In genomic region chr11:11025087-11025486, GRCh38 we compare ENCODE assay signal across 22 cellular contexts.
DNase-seq lines count a peak whose midpoint lies in the region; ATAC-seq and TF ChIP-seq lines count a peak whose summit lies in the region.
"Had no signal": no experiment of that assay in that cellular context is flagged by ENCODE, and none has a peak within 500 bp of the region (broad histone marks: within the 10 kb centered on the region; RNA-seq: fewer than 3 reads in every experiment).

No MANE protein-coding gene starts in this region.

- DNase-seq in SK-N-SH (no peak), RWPE1 (ENCODE audit: low spot score) (peak; percentile 4), fibroblast of pulmonary artery (ENCODE audit: low read depth) (peak; percentile 44), cardiac septum (ENCODE audit: low spot score) (no peak), GDM1 (lab: John Stamatoyannopoulos, UW) (no peak), WTC11 (ENCODE audit: low spot score) (no peak)
- no peak for DNase-seq in activated CD8-positive, alpha-beta memory T cell treated with anti-CD3 and anti-CD28 coated beads, Interleukin-2, amount 50 U/mL, for 48 hours
- DNase-seq: 8988T; activated CD8-positive, alpha-beta memory T cell treated with anti-CD3 and anti-CD28 coated beads, Interleukin-2, amount 10 ng/mL, durations not matched to agents 7 days and 5 days; activated effector memory CD4-positive, alpha-beta T cell treated with anti-CD3 and anti-CD28 coated beads, Interleukin-2, amount 50 U/mL, for 16 hours; colonic mucosa; H9; naive thymus-derived CD8-positive, alpha-beta T cell; NCI-H2029 treated with DMSO at 0.1 percent for 48 hours; NCI-H510A; SIG-M5; spleen had no signal

- H3K9me3 ChIP-seq in SK-N-SH = no peaks in the 10 kb centered on the region
- H3K9me3 ChIP-seq: colonic mucosa, spleen had no signal

- H3K27me3 Mint-ChIP-seq in WTC11 (ENCODE audit: low read depth) = no peaks in the 10 kb centered on the region; the same call in 1 of the 2 replicates

- H3K27me3 ChIP-seq in SK-N-SH (ENCODE audit: insufficient read depth) = no peaks in the 10 kb centered on the region
- H3K27me3 ChIP-seq: colonic mucosa had no signal

- no peak overlapping the region for H3K4me2 ChIP-seq in SK-N-SH

- no peaks in the 10 kb centered on the region for H3K36me3 ChIP-seq in SK-N-SH (replicated peaks in 1 of 2; ENCODE audit: control insufficient read depth in 1 of 2, insufficient read depth in 2 of 2, low read length in 1 of 2)
- H3K36me3 ChIP-seq: colonic mucosa, spleen had no signal

- no peak overlapping the region for H3K9ac ChIP-seq in SK-N-SH

- no peaks in the 10 kb centered on the region for H3K36me3 Mint-ChIP-seq in WTC11
- H3K36me3 Mint-ChIP-seq: activated CD8-positive, alpha-beta memory T cell treated with anti-CD3 and anti-CD28 coated beads, Interleukin-2, amount 10 ng/mL, durations not matched to agents 7 days and 5 days; naive thymus-derived CD8-positive, alpha-beta T cell had no signal

- H3K9me2 ChIP-seq in SK-N-SH = no peaks in the 10 kb centered on the region

- CTCF ChIA-PET in SK-N-SH (lab: Yijun Ruan, JAX) (interaction anchor here (0.9 to 8.1 kb wide), 4 partner anchors 12 to 762 kb away, joined by 3 to 120 read pairs (median 32); no protein-coding TSS in a partner anchor), RWPE1 (lab: Yijun Ruan, JAX) (no interaction called here), WTC11 (lab: Charles Lee) (interaction anchor here (0.6 to 7.2 kb wide), 2 partner anchors 90 to 121 kb away, joined by 4 to 150 read pairs; no protein-coding TSS in a partner anchor)

- H3K9me3 Mint-ChIP-seq in WTC11 = peaks cover 5% of the 10 kb centered on the region; the same call in 1 of the 2 replicates
- H3K9me3 Mint-ChIP-seq: naive thymus-derived CD8-positive, alpha-beta T cell had no signal

- H3F3A ChIP-seq in SK-N-SH (replicated peaks; ENCODE audit: insufficient read depth) = no peaks in the 10 kb centered on the region

- H3K4me3 ChIP-seq in SK-N-SH (ENCODE audit: low read depth in 2 of 2, low read length in 1 of 2) = no peak overlapping the region
- no peak overlapping the region for H3K4me3 ChIP-seq in fibroblast of pulmonary artery (replicated peaks; ENCODE audit: low read depth, low read length)
- H3K4me3 ChIP-seq: colonic mucosa, lung, spleen had no signal

- POLR2A ChIA-PET in SK-N-SH (lab: Yijun Ruan, JAX) (no interaction called here), RWPE1 (lab: Yijun Ruan, JAX; ENCODE audit: low non-redundant PET) (no interaction called here), WTC11 (lab: Charles Lee) (no interaction called here)

- TF ChIP-seq EP300 in SK-N-SH (IDR thresholded peaks at IDR 0.05; ENCODE audit: borderline replicate concordance in 1 of 2, low read depth in 1 of 2, low read length in 1 of 2) = no peak

- no peak overlapping the region for H2AFZ ChIP-seq in SK-N-SH (ENCODE audit: low read depth)

- intact Hi-C loops in cardiac septum (cut with DNase I) = no loop called here

- H3K27ac ChIP-seq in SK-N-SH (ENCODE audit: low read depth in 2 of 2, low read length in 1 of 2) (no peak overlapping the region), RWPE1 (no peak overlapping the region)
- H3K27ac ChIP-seq: C4-2B, colonic mucosa, epithelial cell of prostate, spleen had no signal

- no peak overlapping the region for H3K27ac Mint-ChIP-seq in WTC11
- H3K27ac Mint-ChIP-seq: activated CD8-positive, alpha-beta memory T cell treated with anti-CD3 and anti-CD28 coated beads, Interleukin-2, amount 10 ng/mL, durations not matched to agents 7 days and 5 days; H9; naive thymus-derived CD8-positive, alpha-beta T cell; progenitor cell of endocrine pancreas had no signal

- H3K4me1 ChIP-seq in SK-N-SH (ENCODE audit: control insufficient read depth in 1 of 2, insufficient read depth in 2 of 2, low read depth in 1 of 2, low read length in 1 of 2) = peaks cover 6 to 7% of the 10 kb centered on the region in 2 experiments; a peak in 3 of 4 replicates
- H3K4me1 ChIP-seq: colonic mucosa had no signal

- TF ChIP-seq RAD21 in SK-N-SH (IDR thresholded peaks at IDR 0.05; ENCODE audit: low read length) = no peak

- WGBS in SK-N-SH (ENCODE audit: low lambda C conversion rate) = 46% methylated on average over 2 of the region's 2 CpGs

- ATAC-seq in SK-N-SH treated with all-trans-retinoic acid at 6 μM for 48 hours (no peak), WTC11 (no peak)
- ATAC-seq: activated CD8-positive, alpha-beta memory T cell treated with anti-CD3 and anti-CD28 coated beads, Interleukin-2, amount 10 ng/mL, durations not matched to agents 7 days and 5 days; naive thymus-derived CD8-positive, alpha-beta T cell had no signal

- no peak for TF ChIP-seq CTCF in SK-N-SH (IDR thresholded peaks at IDR 0.05)
- no peak for TF ChIP-seq CTCF in RWPE1 (conservative IDR thresholded peaks at IDR 0.05; ENCODE audit: low read depth)
- no peak for TF ChIP-seq CTCF in fibroblast of pulmonary artery (IDR thresholded peaks at IDR 0.05; ENCODE audit: low read length, missing control alignments)
- TF ChIP-seq CTCF in WTC11 (IDR thresholded peaks at IDR 0.05) = no peak

- H3K4me3 Mint-ChIP-seq in WTC11 = no peak overlapping the region
- H3K4me3 Mint-ChIP-seq: activated CD8-positive, alpha-beta memory T cell treated with anti-CD3 and anti-CD28 coated beads, Interleukin-2, amount 10 ng/mL, durations not matched to agents 7 days and 5 days; H9; naive thymus-derived CD8-positive, alpha-beta T cell had no signal

- no peaks in the 10 kb centered on the region for H3K79me2 ChIP-seq in SK-N-SH (ENCODE audit: insufficient read depth)

- peaks cover 12% of the 10 kb centered on the region for H3K4me1 Mint-ChIP-seq in WTC11

- H4K20me1 ChIP-seq in SK-N-SH (ENCODE audit: insufficient read depth) = no peaks in the 10 kb centered on the region

TF ChIP-seq in SK-N-SH, 30 proteins besides CTCF, POLR2A, EP300 and RAD21:
- 0 out of 2 replicates have a peak, but pooled peaks have one; percentile 25 for TF ChIP-seq PBX3 (IDR thresholded peaks at IDR 0.05)
- no peak for TF ChIP-seq TEAD4 (IDR thresholded peaks at IDR 0.05; ENCODE audit: borderline replicate concordance, insufficient read depth)
- 0 out of 2 replicates have a peak, but pooled peaks have one; percentile 14 for TF ChIP-seq FOSL2 (IDR thresholded peaks at IDR 0.05; ENCODE audit: borderline replicate concordance, low read depth)
- no peak for TF ChIP-seq GATA2 (CRISPR knock-in tag; IDR thresholded peaks at IDR 0.05)

TF ChIP-seq in SK-N-SH treated with all-trans-retinoic acid at 6 μM for 48 hours, 23 proteins besides CTCF, POLR2A, EP300 and RAD21 (continues in another document):
- no peak for TF ChIP-seq TSHZ2 (CRISPR knock-in tag; IDR thresholded peaks at IDR 0.05)

TF ChIP-seq in WTC11, 78 proteins besides CTCF, POLR2A, EP300 and RAD21:
- no peak for TF ChIP-seq CBFB (CRISPR knock-in tag; IDR thresholded peaks at IDR 0.05; ENCODE audit: low read depth)
- TF ChIP-seq FOXK1 (CRISPR knock-in tag; IDR thresholded peaks at IDR 0.05) = no peak
- TF ChIP-seq GTF2I (CRISPR knock-in tag; conservative IDR thresholded peaks at IDR 0.05) = no peak
- TF ChIP-seq E2F4 (CRISPR knock-in tag; IDR thresholded peaks at IDR 0.05; ENCODE audit: borderline replicate concordance, low read depth) = no peak

Comparison
In these comparisons a context has a peak if more than half of its experiments do, and no peak if none do; other contexts are left out.
1. DNase-seq: peak in RWPE1 (single experiment) and fibroblast of pulmonary artery (single experiment); none in SK-N-SH (single experiment), cardiac septum (single experiment), activated CD8-positive, alpha-beta memory T cell treated with anti-CD3 and anti-CD28 coated beads, Interleukin-2, amount 50 U/mL, for 48 hours (single experiment), GDM1 (single experiment) and WTC11 (single experiment).